Comparison of ENCODE assay signal across 35 cellular contexts in genomic region chrX:6187256-6187655, GRCh38. TPM values are rescaled to one million over a fixed set of nuclear protein-coding genes. Genes with fewer than 3 reads are reported as not detected.
"Had no signal": no experiment of that assay in that cellular context is flagged by ENCODE, and none has a peak within 500 bp of the region (broad histone marks: within the 10 kb centered on the region; RNA-seq: fewer than 3 reads in every experiment).

No MANE protein-coding gene starts in this region.

- ATAC-seq: activated naive CD4-positive, alpha-beta T cell treated with anti-CD3 and anti-CD28 coated beads, Interleukin-2, amount 50 U/mL, for 72 hours; activated naive CD8-positive, alpha-beta T cell treated with anti-CD3 and anti-CD28 coated beads, Interleukin-2, amount 50 U/mL, for 24 hours; activated T-cell treated with anti-CD3 and anti-CD28 coated beads, Interleukin-2, amount 50 U/mL, for 4 hours had no signal

- H3K36me3 Mint-ChIP-seq: activated naive CD4-positive, alpha-beta T cell treated with anti-CD3 and anti-CD28 coated beads, Interleukin-2, amount 50 U/mL, for 72 hours had no signal

- FAIRE-seq: RCC 7860, TTC549 had no signal

- H3K4me3 ChIP-seq: PC-9, SK-N-MC had no signal

- H2AFZ ChIP-seq: PC-9 had no signal

- H3K9me3 Mint-ChIP-seq: activated CD4-positive, alpha-beta T cell treated with anti-CD3 and anti-CD28 coated beads, Interleukin-2, amount 10 ng/mL, durations not matched to agents 7 days and 5 days; activated naive CD4-positive, alpha-beta T cell treated with anti-CD3 and anti-CD28 coated beads for 36 hours; activated naive CD4-positive, alpha-beta T cell treated with anti-CD3 and anti-CD28 coated beads, Interleukin-2, amount 50 U/mL, for 72 hours; activated naive CD8-positive, alpha-beta T cell treated with anti-CD3 and anti-CD28 coated beads, Interleukin-2, amount 50 U/mL, for 24 hours; activated T-cell treated with anti-CD3 and anti-CD28 coated beads, Interleukin-2, amount 50 U/mL, for 4 hours; activated T-helper 1 cell treated with anti-CD3 and anti-CD28 coated beads, Interleukin-12 subunit alpha, Interleukin-12 subunit beta, Interleukin-2, Interleukin-4 antibody, amounts not matched to agents 30 ng/mL and 10 ng/mL and 1 ng/mL, durations not matched to agents 14 hours and 24 hours and 36 hours had no signal

- DNase-seq: activated CD4-positive, alpha-beta T cell treated with anti-CD3 and anti-CD28 coated beads, Interleukin-2, amount 10 ng/mL, durations not matched to agents 7 days and 5 days; activated CD4-positive, alpha-beta T cell treated with anti-CD3 and anti-CD28 coated beads, Interleukin-2, amount 50 U/mL, for 48 hours; activated CD8-positive, alpha-beta memory T cell treated with anti-CD3 and anti-CD28 coated beads, Interleukin-2, amount 50 U/mL, for 4 hours; activated gamma-delta T cell treated with Interleukin-2 at 50 U/mL for 16 hours; activated naive CD4-positive, alpha-beta T cell treated with anti-CD3 and anti-CD28 coated beads for 36 hours; activated naive CD8-positive, alpha-beta T cell treated with anti-CD3 and anti-CD28 coated beads, Interleukin-2, amount 50 U/mL, for 24 hours; activated T-cell treated with anti-CD3 and anti-CD28 coated beads for 4 hours; activated T-cell treated with anti-CD3 and anti-CD28 coated beads, Interleukin-2, amount 50 U/mL, for 4 hours; anterior cingulate cortex; central memory CD4-positive, alpha-beta T cell; KG1; MM.1S; MV-4-11; NCI-H1092; NCI-H1436 treated with DMSO at 0.1 percent for 48 hours; NCI-H1694 treated with DMSO at 0.1 percent for 48 hours; NCI-H2029; NCI-H345; NCI-H524 treated with DMSO at 0.1 percent for 48 hours; NCI-H748 treated with DMSO at 0.1 percent for 48 hours; NK-92 treated with Interleukin-12 subunit alpha and Interleukin-12 subunit beta, amount 100 ng/mL, for 24 hours; PC-9; Right ventricle myocardium superior; T1000 had no signal

- H3K27ac Mint-ChIP-seq: activated CD4-positive, alpha-beta T cell treated with anti-CD3 and anti-CD28 coated beads, Interleukin-2, amount 10 ng/mL, durations not matched to agents 7 days and 5 days; activated naive CD4-positive, alpha-beta T cell treated with anti-CD3 and anti-CD28 coated beads for 36 hours; activated naive CD4-positive, alpha-beta T cell treated with anti-CD3 and anti-CD28 coated beads, Interleukin-2, amount 50 U/mL, for 72 hours; activated naive CD8-positive, alpha-beta T cell treated with anti-CD3 and anti-CD28 coated beads, Interleukin-2, amount 50 U/mL, for 24 hours; activated T-helper 1 cell treated with anti-CD3 and anti-CD28 coated beads, Interleukin-12 subunit alpha, Interleukin-12 subunit beta, Interleukin-2, Interleukin-4 antibody, amounts not matched to agents 30 ng/mL and 10 ng/mL and 1 ng/mL, durations not matched to agents 14 hours and 24 hours and 36 hours had no signal

- H3K27me3 Mint-ChIP-seq: activated CD4-positive, alpha-beta T cell treated with anti-CD3 and anti-CD28 coated beads, Interleukin-2, amount 10 ng/mL, durations not matched to agents 7 days and 5 days; activated naive CD8-positive, alpha-beta T cell treated with anti-CD3 and anti-CD28 coated beads, Interleukin-2, amount 50 U/mL, for 24 hours; brain had no signal

- H3K27ac ChIP-seq: PC-9, RWPE1 had no signal

- H3K4me2 ChIP-seq: PC-9 had no signal

- H3K4me3 Mint-ChIP-seq: activated CD4-positive, alpha-beta T cell treated with anti-CD3 and anti-CD28 coated beads, Interleukin-2, amount 10 ng/mL, durations not matched to agents 7 days and 5 days; activated naive CD4-positive, alpha-beta T cell treated with anti-CD3 and anti-CD28 coated beads for 36 hours; activated naive CD8-positive, alpha-beta T cell treated with anti-CD3 and anti-CD28 coated beads, Interleukin-2, amount 50 U/mL, for 24 hours; activated T-cell treated with anti-CD3 and anti-CD28 coated beads, Interleukin-2, amount 50 U/mL, for 4 hours; activated T-helper 1 cell treated with anti-CD3 and anti-CD28 coated beads, Interleukin-12 subunit alpha, Interleukin-12 subunit beta, Interleukin-2, Interleukin-4 antibody, amounts not matched to agents 30 ng/mL and 10 ng/mL and 1 ng/mL, durations not matched to agents 14 hours and 24 hours and 36 hours; brain had no signal

- H3K4me1 Mint-ChIP-seq: activated CD4-positive, alpha-beta T cell treated with anti-CD3 and anti-CD28 coated beads, Interleukin-2, amount 10 ng/mL, durations not matched to agents 7 days and 5 days; activated naive CD8-positive, alpha-beta T cell treated with anti-CD3 and anti-CD28 coated beads, Interleukin-2, amount 50 U/mL, for 24 hours had no signal

RNA-seq across cellular contexts. Expression of gene NLGN4X, which starts 41.4 kb away (rescaled TPM):
- total RNA-seq: activated naive CD4-positive, alpha-beta T cell treated with anti-CD3 and anti-CD28 coated beads for 36 hours; activated T-helper 1 cell treated with anti-CD3 and anti-CD28 coated beads, Interleukin-12 subunit alpha, Interleukin-12 subunit beta, Interleukin-2, Interleukin-4 antibody, amounts not matched to agents 30 ng/mL and 10 ng/mL and 1 ng/mL, durations not matched to agents 14 hours and 24 hours and 36 hours; LHCN-M2; NCI-H460; T-helper 1 cell treated with Interleukin-12 subunit alpha and Interleukin-12 subunit beta and Interleukin-4 antibody, amounts not matched to agents 30 ng/mL and 1 ng/mL, for 36 hours; T-helper 2 cell treated with Interferon-gamma antibody and Interleukin-4, amounts not matched to agents 100 ng/mL and 5 ng/mL, for 36 hours had no signal
